ENCODE assay signal across 2 cellular contexts in genomic region chr2:9750224-9751215, GRCh38.
TF ChIP-seq lines count a peak whose summit lies in the region.

No MANE protein-coding gene starts in this region.

TF ChIP-seq in IMR-90, 13 proteins besides CTCF, POLR2A, EP300 and RAD21:
- TF ChIP-seq, protein P1, sequence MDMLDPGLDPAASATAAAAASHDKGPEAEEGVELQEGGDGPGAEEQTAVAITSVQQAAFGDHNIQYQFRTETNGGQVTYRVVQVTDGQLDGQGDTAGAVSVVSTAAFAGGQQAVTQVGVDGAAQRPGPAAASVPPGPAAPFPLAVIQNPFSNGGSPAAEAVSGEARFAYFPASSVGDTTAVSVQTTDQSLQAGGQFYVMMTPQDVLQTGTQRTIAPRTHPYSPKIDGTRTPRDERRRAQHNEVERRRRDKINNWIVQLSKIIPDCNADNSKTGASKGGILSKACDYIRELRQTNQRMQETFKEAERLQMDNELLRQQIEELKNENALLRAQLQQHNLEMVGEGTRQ (IDR thresholded peaks at IDR 0.05; ENCODE audit: low read depth, low read length) = no peak
- TF ChIP-seq MAZ (IDR thresholded peaks at IDR 0.05; ENCODE audit: borderline replicate concordance, low read depth, low read length) = no peak
- TF ChIP-seq MAFK (IDR thresholded peaks at IDR 0.05; ENCODE audit: low read depth, low read length) = no peak
- TF ChIP-seq CEBPB (IDR thresholded peaks at IDR 0.05; ENCODE audit: low read depth, low read length) = no peak
- no peak for TF ChIP-seq NFE2L2 (IDR thresholded peaks at IDR 0.05; ENCODE audit: low read depth, low read length)
- no peak for TF ChIP-seq BHLHE40 (IDR thresholded peaks at IDR 0.05; ENCODE audit: low read depth, low read length)
- TF ChIP-seq FOS (IDR thresholded peaks at IDR 0.05; ENCODE audit: low read depth, low read length) = no peak
- no peak for TF ChIP-seq RFX5 (IDR thresholded peaks at IDR 0.05; ENCODE audit: low read depth, low read length)
- TF ChIP-seq CHD1 (IDR thresholded peaks at IDR 0.05; ENCODE audit: low read depth, low read length) = no peak
- TF ChIP-seq, protein P2, sequence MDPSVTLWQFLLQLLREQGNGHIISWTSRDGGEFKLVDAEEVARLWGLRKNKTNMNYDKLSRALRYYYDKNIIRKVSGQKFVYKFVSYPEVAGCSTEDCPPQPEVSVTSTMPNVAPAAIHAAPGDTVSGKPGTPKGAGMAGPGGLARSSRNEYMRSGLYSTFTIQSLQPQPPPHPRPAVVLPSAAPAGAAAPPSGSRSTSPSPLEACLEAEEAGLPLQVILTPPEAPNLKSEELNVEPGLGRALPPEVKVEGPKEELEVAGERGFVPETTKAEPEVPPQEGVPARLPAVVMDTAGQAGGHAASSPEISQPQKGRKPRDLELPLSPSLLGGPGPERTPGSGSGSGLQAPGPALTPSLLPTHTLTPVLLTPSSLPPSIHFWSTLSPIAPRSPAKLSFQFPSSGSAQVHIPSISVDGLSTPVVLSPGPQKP (IDR thresholded peaks at IDR 0.05; ENCODE audit: borderline replicate concordance, low read depth, low read length) = no peak

TF ChIP-seq in GM12878, 131 proteins besides CTCF, POLR2A, EP300 and RAD21:
- peak; percentile 75 for TF ChIP-seq SMARCA5 (IDR thresholded peaks at IDR 0.05)
- 0 out of 2 replicates have a peak, but pooled peaks have one; percentile 34 for TF ChIP-seq RUNX3 (IDR thresholded peaks at IDR 0.05; ENCODE audit: low read length)
- TF ChIP-seq NR2C1 (IDR thresholded peaks at IDR 0.05) = no peak
- no peak for TF ChIP-seq SP1 (IDR thresholded peaks at IDR 0.05; ENCODE audit: low read depth, low read length)
- TF ChIP-seq NFXL1 (IDR thresholded peaks at IDR 0.05; ENCODE audit: borderline replicate concordance) = no peak
TF ChIP-seq in GM12878: peak in this region for 2.
